In genomic region chr17:181213-182163, GRCh38 we compare ENCODE assay signal across 7 cellular contexts. TPM values are rescaled to one million over a fixed set of nuclear protein-coding genes. Genes with fewer than 3 reads are reported as not detected.
DNase-seq lines count a peak whose midpoint lies in the region; ATAC-seq and TF ChIP-seq lines count a peak whose summit lies in the region.

DOC2B (minus strand) TSS chr17:181650; CDS start chr17:181479, 171 bp downstream.

- peaks cover 84% of the 10 kb centered on the region for H3K27me3 ChIP-seq in HUES6 (ENCODE audit: control insufficient read depth, insufficient read depth, low read length)
- H3K27me3 ChIP-seq in neutrophil = peaks cover 46% of the 10 kb centered on the region

- H3K9me3 ChIP-seq in HUES6 (ENCODE audit: control insufficient read depth, insufficient read depth, low read depth, low read length) (no peaks in the 10 kb centered on the region), neutrophil (no peaks in the 10 kb centered on the region)

- H3K4me1 ChIP-seq in HUES6 (ENCODE audit: control insufficient read depth, insufficient read depth, low read length) (peaks cover 16% of the 10 kb centered on the region), neutrophil (ENCODE audit: control insufficient read depth in 1 of 2, insufficient read depth in 1 of 2, low read depth in 1 of 2, low read length in 1 of 2) (peaks cover 58% of the 10 kb centered on the region in 2 experiments)

- H3K36me3 Mint-ChIP-seq in activated CD8-positive, alpha-beta T cell treated with anti-CD3 and anti-CD28 coated beads, Interleukin-2, amount 10 ng/mL, durations not matched to agents 7 days and 5 days (ENCODE audit: low read depth) = no peaks in the 10 kb centered on the region
- H3K36me3 Mint-ChIP-seq in HFFc6 (ENCODE audit: low read depth) = no peaks in the 10 kb centered on the region

- peaks cover 38% of the 10 kb centered on the region for H3K27me3 Mint-ChIP-seq in activated CD8-positive, alpha-beta T cell treated with anti-CD3 and anti-CD28 coated beads, Interleukin-2, amount 10 ng/mL, durations not matched to agents 7 days and 5 days (ENCODE audit: low read depth)
- H3K27me3 Mint-ChIP-seq in HFFc6 (ENCODE audit: insufficient read depth) = peaks cover 52% of the 10 kb centered on the region

- intact Hi-C loops in Right ventricle myocardium inferior (cut with DNase I) = loop anchor here (5.0 kb wide), 2 partner anchors 51 to 126 kb away; no protein-coding TSS in a partner anchor

- no peaks in the 10 kb centered on the region for H3K4me1 Mint-ChIP-seq in activated CD8-positive, alpha-beta T cell treated with anti-CD3 and anti-CD28 coated beads, Interleukin-2, amount 10 ng/mL, durations not matched to agents 7 days and 5 days (ENCODE audit: low read depth)
- no peaks in the 10 kb centered on the region for H3K4me1 Mint-ChIP-seq in HFFc6 (ENCODE audit: low read depth)

- POLR2A ChIA-PET in activated CD8-positive, alpha-beta T cell treated with anti-CD3 and anti-CD28 coated beads, Interleukin-2, amount 10 ng/mL, durations not matched to agents 7 days and 5 days (lab: Charles Lee) = no interaction called here

- no peaks in the 10 kb centered on the region for H3K9me3 Mint-ChIP-seq in activated CD8-positive, alpha-beta T cell treated with anti-CD3 and anti-CD28 coated beads, Interleukin-2, amount 10 ng/mL, durations not matched to agents 7 days and 5 days (ENCODE audit: insufficient read depth)
- H3K9me3 Mint-ChIP-seq in HFFc6 = no peaks in the 10 kb centered on the region; the same call in 1 of the 2 replicates

- no peak for TF ChIP-seq CTCF in neutrophil (IDR thresholded peaks at IDR 0.05)
- TF ChIP-seq CTCF in HFFc6 (IDR thresholded peaks at IDR 0.05) = no peak

- H3K27ac ChIP-seq in HUES6 (ENCODE audit: low read depth, low read length) (no peak within 1 kb of the TSS; the same call in 1 of the 2 replicates), neutrophil (no peak within 1 kb of the TSS)

- H3K36me3 ChIP-seq in HUES6 (ENCODE audit: control insufficient read depth, insufficient read depth, low read length) = no peaks in the 10 kb centered on the region
- H3K36me3 ChIP-seq in neutrophil = no peaks in the 10 kb centered on the region

- H3K9ac ChIP-seq in HUES6 (ENCODE audit: low read length) = peak within 1 kb of the TSS; percentile 64

- ATAC-seq in activated CD8-positive, alpha-beta T cell treated with anti-CD3 and anti-CD28 coated beads, Interleukin-2, amount 10 ng/mL, durations not matched to agents 7 days and 5 days = peak; percentile 36
- ATAC-seq in Right ventricle myocardium inferior (peak; percentile 82), GM21786 (IDR thresholded peaks at IDR 0.05; ENCODE audit: unreplicated experiment) (no peak), GM18858 (IDR thresholded peaks at IDR 0.05; ENCODE audit: unreplicated experiment) (no peak)

- DNase-seq in activated CD8-positive, alpha-beta T cell treated with anti-CD3 and anti-CD28 coated beads, Interleukin-2, amount 10 ng/mL, durations not matched to agents 7 days and 5 days = no peak
- DNase-seq in Right ventricle myocardium inferior (ENCODE audit: missing footprints) (peak; percentile 80), HFFc6 (no peak)

- no peak within 1 kb of the TSS for H3K4me3 Mint-ChIP-seq in activated CD8-positive, alpha-beta T cell treated with anti-CD3 and anti-CD28 coated beads, Interleukin-2, amount 10 ng/mL, durations not matched to agents 7 days and 5 days
- H3K4me3 Mint-ChIP-seq in HFFc6 = no peak within 1 kb of the TSS

- CTCF ChIA-PET in activated CD8-positive, alpha-beta T cell treated with anti-CD3 and anti-CD28 coated beads, Interleukin-2, amount 10 ng/mL, durations not matched to agents 7 days and 5 days (lab: Charles Lee) = no interaction called here

- H3K4me3 ChIP-seq in HUES6 (ENCODE audit: low read depth, low read length) (peak within 1 kb of the TSS; percentile 65), neutrophil (ENCODE audit: low read depth in 1 of 2, low read length in 1 of 2) (peak within 1 kb of the TSS; percentile 55 to 61)

- H3K27ac Mint-ChIP-seq in activated CD8-positive, alpha-beta T cell treated with anti-CD3 and anti-CD28 coated beads, Interleukin-2, amount 10 ng/mL, durations not matched to agents 7 days and 5 days = no peak within 1 kb of the TSS
- no peak within 1 kb of the TSS for H3K27ac Mint-ChIP-seq in HFFc6

RNA-seq across cellular contexts. Expression of gene DOC2B, which starts in this region (rescaled TPM):
- total RNA-seq in activated CD8-positive, alpha-beta T cell treated with anti-CD3 and anti-CD28 coated beads, Interleukin-2, amount 10 ng/mL, durations not matched to agents 7 days and 5 days = not detected
- total RNA-seq in Right ventricle myocardium inferior = 4.5 TPM
- not detected for total RNA-seq in HFFc6 (2021; fragmentation: NEBNext Ultra II Directional; extraction: Animal tissue kit (Norgen Biotek cat#: 25700))

Comparison
In these comparisons a context has a peak if more than half of its experiments do, and no peak if none do; other contexts are left out.
1. Peak in ATAC-seq in activated CD8-positive, alpha-beta T cell treated with anti-CD3 and anti-CD28 coated beads, Interleukin-2, amount 10 ng/mL, durations not matched to agents 7 days and 5 days; RNA of the gene not detected or under 1 TPM.